In genomic region chr19:30479657-30480056, GRCh38 we compare ENCODE assay signal across 34 cellular contexts.
"Had no signal": no experiment of that assay in that cellular context is flagged by ENCODE, and none has a peak within 500 bp of the region (broad histone marks: within the 10 kb centered on the region; RNA-seq: fewer than 3 reads in every experiment).

No MANE protein-coding gene starts in this region.

- H3K4me3 Mint-ChIP-seq: activated naive CD4-positive, alpha-beta T cell treated with anti-CD3 and anti-CD28 coated beads, Interleukin-2, amount 10 ng/mL, durations not matched to agents 7 days and 5 days; activated naive CD8-positive, alpha-beta T cell treated with anti-CD3 and anti-CD28 coated beads, Interleukin-2, amount 50 U/mL, for 24 hours; activated T-helper 1 cell treated with anti-CD3 and anti-CD28 coated beads, Interleukin-12 subunit alpha, Interleukin-12 subunit beta, Interleukin-2, Interleukin-4 antibody, amounts not matched to agents 30 ng/mL and 10 ng/mL and 1 ng/mL, durations not matched to agents 14 hours and 24 hours and 36 hours; central memory CD8-positive, alpha-beta T cell; dendritic cell treated with granulocyte-macrophage colony-stimulating factor and Interleukin-4, amounts not matched to agents 40 ng/mL and 50 ng/mL, for 4 days; immature natural killer cell; natural killer cell; stimulated activated memory B cell treated with anti-CD40 and anti-IgM and Interleukin-4, amounts not matched to agents 10 μg/mL and 1 μg/mL and 100 μg/mL, for 72 hours; stimulated activated naive CD8-positive, alpha-beta T cell treated with anti-CD3 and anti-CD28 coated beads, Interleukin-15, amount 100 ng/mL, for 72 hours had no signal

- DNase-seq: activated CD4-positive, alpha-beta T cell treated with anti-CD3 and anti-CD28 coated beads for 48 hours; activated CD4-positive, alpha-beta T cell treated with anti-CD3 and anti-CD28 coated beads, Interleukin-2, amount 50 U/mL, for 48 hours; activated CD8-positive, alpha-beta memory T cell treated with anti-CD3 and anti-CD28 coated beads, Interleukin-2, amount 50 U/mL, for 4 hours; activated effector memory CD4-positive, alpha-beta T cell treated with anti-CD3 and anti-CD28 coated beads, Interleukin-2, amount 50 U/mL, for 16 hours; activated naive CD4-positive, alpha-beta T cell treated with anti-CD3 and anti-CD28 coated beads, Interleukin-2, amount 10 ng/mL, durations not matched to agents 7 days and 5 days; activated naive CD8-positive, alpha-beta T cell treated with anti-CD3 and anti-CD28 coated beads, Interleukin-2, amount 50 U/mL, for 24 hours; activated T-cell treated with anti-CD3 and anti-CD28 coated beads, Interleukin-2, amount 50 U/mL, for 1 hour; amygdala; effector memory CD4-positive, alpha-beta T cell; head of caudate nucleus; hypothalamus; immature natural killer cell; kidney; lower lobe of right lung; mesenchymal stem cell; natural killer cell; nucleus accumbens; pancreas; retina; sigmoid colon; small intestine; stimulated activated CD4-positive, alpha-beta T cell treated with anti-CD3 and anti-CD28 coated beads, Interleukin-4, amount 100 ng/mL, for 24 hours; stimulated activated naive CD8-positive, alpha-beta T cell treated with anti-CD3 and anti-CD28 coated beads, Interleukin-15, amount 100 ng/mL, for 72 hours had no signal

- H3K27ac Mint-ChIP-seq: activated naive CD4-positive, alpha-beta T cell treated with anti-CD3 and anti-CD28 coated beads, Interleukin-2, amount 10 ng/mL, durations not matched to agents 7 days and 5 days; activated naive CD8-positive, alpha-beta T cell treated with anti-CD3 and anti-CD28 coated beads, Interleukin-2, amount 50 U/mL, for 24 hours; activated T-helper 1 cell treated with anti-CD3 and anti-CD28 coated beads, Interleukin-12 subunit alpha, Interleukin-12 subunit beta, Interleukin-2, Interleukin-4 antibody, amounts not matched to agents 30 ng/mL and 10 ng/mL and 1 ng/mL, durations not matched to agents 14 hours and 24 hours and 36 hours; dendritic cell treated with granulocyte-macrophage colony-stimulating factor and Interleukin-4, amounts not matched to agents 40 ng/mL and 50 ng/mL, for 4 days; immature natural killer cell; natural killer cell; stimulated activated memory B cell treated with anti-CD40 and anti-IgM and Interleukin-4, amounts not matched to agents 10 μg/mL and 1 μg/mL and 100 μg/mL, for 72 hours; stimulated activated naive CD8-positive, alpha-beta T cell treated with anti-CD3 and anti-CD28 coated beads, Interleukin-15, amount 100 ng/mL, for 72 hours had no signal

- H3K27ac ChIP-seq: lower lobe of right lung, pancreas, prostate gland, sigmoid colon, VCaP had no signal

- H3K4me1 Mint-ChIP-seq: activated naive CD4-positive, alpha-beta T cell treated with anti-CD3 and anti-CD28 coated beads, Interleukin-2, amount 10 ng/mL, durations not matched to agents 7 days and 5 days; activated naive CD8-positive, alpha-beta T cell treated with anti-CD3 and anti-CD28 coated beads, Interleukin-2, amount 50 U/mL, for 24 hours; central memory CD8-positive, alpha-beta T cell; immature natural killer cell; natural killer cell; stimulated activated memory B cell treated with anti-CD40 and anti-IgM and Interleukin-4, amounts not matched to agents 10 μg/mL and 1 μg/mL and 100 μg/mL, for 72 hours; stimulated activated naive CD8-positive, alpha-beta T cell treated with anti-CD3 and anti-CD28 coated beads, Interleukin-15, amount 100 ng/mL, for 72 hours had no signal

- ATAC-seq: activated CD4-positive, CD25-positive, alpha-beta regulatory T cell treated with anti-CD3 and anti-CD28 coated beads, Interleukin-2, amount 50 U/mL, for 24 hours; activated naive CD8-positive, alpha-beta T cell treated with anti-CD3 and anti-CD28 coated beads, Interleukin-2, amount 50 U/mL, for 24 hours; left lobe of liver; natural killer cell; stimulated activated memory B cell treated with anti-CD40 and anti-IgM and Interleukin-4, amounts not matched to agents 10 μg/mL and 1 μg/mL and 100 μg/mL, for 72 hours; stimulated activated naive CD8-positive, alpha-beta T cell treated with anti-CD3 and anti-CD28 coated beads, Interleukin-15, amount 100 ng/mL, for 72 hours had no signal

- H3K27me3 Mint-ChIP-seq: activated naive CD4-positive, alpha-beta T cell treated with anti-CD3 and anti-CD28 coated beads, Interleukin-2, amount 10 ng/mL, durations not matched to agents 7 days and 5 days; activated naive CD8-positive, alpha-beta T cell treated with anti-CD3 and anti-CD28 coated beads, Interleukin-2, amount 50 U/mL, for 24 hours; stimulated activated memory B cell treated with anti-CD40 and anti-IgM and Interleukin-4, amounts not matched to agents 10 μg/mL and 1 μg/mL and 100 μg/mL, for 72 hours had no signal

- H3K36me3 Mint-ChIP-seq: activated naive CD4-positive, alpha-beta T cell treated with anti-CD3 and anti-CD28 coated beads, Interleukin-2, amount 10 ng/mL, durations not matched to agents 7 days and 5 days; immature natural killer cell; natural killer cell; stimulated activated memory B cell treated with anti-CD40 and anti-IgM and Interleukin-4, amounts not matched to agents 10 μg/mL and 1 μg/mL and 100 μg/mL, for 72 hours had no signal

- H3K4me3 ChIP-seq: breast epithelium, gastroesophageal sphincter, lower lobe of right lung, pancreas, prostate gland, sigmoid colon, tibial nerve had no signal

- H3K27me3 ChIP-seq: sigmoid colon, tibial nerve had no signal

- H3K4me1 ChIP-seq: breast epithelium, gastroesophageal sphincter, lower lobe of right lung, pancreas, prostate gland, sigmoid colon had no signal

- H3K36me3 ChIP-seq: breast epithelium, gastroesophageal sphincter, lower lobe of right lung, pancreas, prostate gland, sigmoid colon, tibial nerve had no signal

- H3K9me3 Mint-ChIP-seq: activated naive CD8-positive, alpha-beta T cell treated with anti-CD3 and anti-CD28 coated beads, Interleukin-2, amount 50 U/mL, for 24 hours; activated T-helper 1 cell treated with anti-CD3 and anti-CD28 coated beads, Interleukin-12 subunit alpha, Interleukin-12 subunit beta, Interleukin-2, Interleukin-4 antibody, amounts not matched to agents 30 ng/mL and 10 ng/mL and 1 ng/mL, durations not matched to agents 14 hours and 24 hours and 36 hours; dendritic cell treated with granulocyte-macrophage colony-stimulating factor and Interleukin-4, amounts not matched to agents 40 ng/mL and 50 ng/mL, for 4 days had no signal

- H3K9me3 ChIP-seq: breast epithelium, gastroesophageal sphincter, lower lobe of right lung, pancreas, prostate gland, sigmoid colon, tibial nerve had no signal
